In the genomic region with DNA sequence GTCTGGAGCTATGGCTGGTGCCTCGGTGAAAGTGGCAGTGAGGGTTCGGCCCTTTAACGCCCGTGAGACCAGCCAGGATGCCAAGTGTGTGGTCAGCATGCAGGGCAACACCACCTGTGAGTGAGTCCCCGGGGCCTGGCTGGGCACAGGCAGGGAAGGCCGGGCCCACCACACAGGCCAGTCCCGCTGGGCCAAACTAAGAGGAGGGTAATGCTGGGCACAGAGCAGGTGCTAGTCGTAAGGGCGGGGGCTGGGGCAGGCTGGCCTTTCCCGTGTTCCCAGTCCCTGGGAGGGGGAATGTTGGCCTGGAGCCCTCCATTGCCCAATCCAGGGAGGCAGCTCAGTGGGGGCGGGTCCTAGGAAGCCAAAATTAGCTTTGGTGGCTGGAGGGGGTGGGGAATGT, we compare ENCODE assay signal across 1 cellular context.
TF ChIP-seq lines count a peak whose summit lies in the region.

No MANE protein-coding gene starts in this region.

TF ChIP-seq in A549, 52 proteins besides CTCF, POLR2A, EP300 and RAD21:
- TF ChIP-seq REST (IDR thresholded peaks at IDR 0.05) (no peak), ESRRA (IDR thresholded peaks at IDR 0.05; ENCODE audit: borderline replicate concordance, low read length) (no peak), FOSB (CRISPR knock-in tag; IDR thresholded peaks at IDR 0.05) (no peak), HEYL (CRISPR knock-in tag; IDR thresholded peaks at IDR 0.05) (no peak), RFX5 (IDR thresholded peaks at IDR 0.05) (no peak), MYC (IDR thresholded peaks at IDR 0.05; ENCODE audit: borderline replicate concordance, low read length) (no peak), PHF8 (IDR thresholded peaks at IDR 0.05; ENCODE audit: borderline replicate concordance, low read depth) (no peak), GATA3 (IDR thresholded peaks at IDR 0.05; ENCODE audit: borderline replicate concordance) (no peak), MAZ (IDR thresholded peaks at IDR 0.05; ENCODE audit: borderline replicate concordance, low read depth, low read length) (no peak), HOXB5 (CRISPR knock-in tag; IDR thresholded peaks at IDR 0.05) (no peak), HES2 (IDR thresholded peaks at IDR 0.05) (no peak), RCOR1 (IDR thresholded peaks at IDR 0.05; ENCODE audit: low read depth, low read length) (no peak), ZC3H11A (IDR thresholded peaks at IDR 0.05) (no peak)
- TF ChIP-seq, protein P1, sequence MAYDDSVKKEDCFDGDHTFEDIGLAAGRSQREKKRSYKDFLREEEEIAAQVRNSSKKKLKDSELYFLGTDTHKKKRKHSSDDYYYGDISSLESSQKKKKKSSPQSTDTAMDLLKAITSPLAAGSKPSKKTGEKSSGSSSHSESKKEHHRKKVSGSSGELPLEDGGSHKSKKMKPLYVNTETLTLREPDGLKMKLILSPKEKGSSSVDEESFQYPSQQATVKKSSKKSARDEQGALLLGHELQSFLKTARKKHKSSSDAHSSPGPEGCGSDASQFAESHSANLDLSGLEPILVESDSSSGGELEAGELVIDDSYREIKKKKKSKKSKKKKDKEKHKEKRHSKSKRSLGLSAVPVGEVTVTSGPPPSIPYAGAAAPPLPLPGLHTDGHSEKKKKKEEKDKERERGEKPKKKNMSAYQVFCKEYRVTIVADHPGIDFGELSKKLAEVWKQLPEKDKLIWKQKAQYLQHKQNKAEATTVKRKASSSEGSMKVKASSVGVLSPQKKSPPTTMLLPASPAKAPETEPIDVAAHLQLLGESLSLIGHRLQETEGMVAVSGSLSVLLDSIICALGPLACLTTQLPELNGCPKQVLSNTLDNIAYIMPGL (CRISPR knock-in tag; IDR thresholded peaks at IDR 0.05; ENCODE audit: borderline replicate concordance): no peak
TF ChIP-seq in A549: peak in this region for 0.
